ENCODE assay signal across 17 cellular contexts in genomic region chr2:177000408-177000807, GRCh38.
DNase-seq lines count a peak whose midpoint lies in the region; FAIRE-seq and TF ChIP-seq lines count a peak whose summit lies in the region.
"Had no signal": no experiment of that assay in that cellular context is flagged by ENCODE, and none has a peak within 500 bp of the region (broad histone marks: within the 10 kb centered on the region; RNA-seq: fewer than 3 reads in every experiment).

No MANE protein-coding gene starts in this region.

- no peaks in the 10 kb centered on the region for H3K27me3 Mint-ChIP-seq in H9 (ENCODE audit: low read depth)

- TF ChIP-seq POLR2A in GM12891 (IDR thresholded peaks at IDR 0.05; ENCODE audit: low read depth, low read length) = no peak

- H2AFZ ChIP-seq in H9 (ENCODE audit: low read length) = no peak overlapping the region
- no peak overlapping the region for H2AFZ ChIP-seq in neural cell (ENCODE audit: low read depth, low read length)

- H2BK5ac ChIP-seq in H9 (ENCODE audit: insufficient read length, low read length) = peak overlapping the region; percentile 48

- no peaks in the 10 kb centered on the region for H3K36me3 Mint-ChIP-seq in H9 (ENCODE audit: insufficient read depth in 1 of 3, low read depth in 3 of 3)
- H3K36me3 Mint-ChIP-seq: CD8-positive, alpha-beta T cell had no signal

- H3K4me1 ChIP-seq in H9 (ENCODE audit: insufficient read depth, low read length) = no peaks in the 10 kb centered on the region
- H3K4me1 ChIP-seq in adipocyte (ENCODE audit: control insufficient read depth, insufficient read depth, low read length) = peaks cover 39% of the 10 kb centered on the region

- no peak overlapping the region for H2AK5ac ChIP-seq in H9 (ENCODE audit: insufficient read length, low read length)

- no peak overlapping the region for H3K23ac ChIP-seq in H9 (ENCODE audit: insufficient read length, low read depth, low read length)

- no peak overlapping the region for H3K14ac ChIP-seq in H9 (ENCODE audit: insufficient read depth, low read length)

- H4K8ac ChIP-seq in H9 (replicated peaks; ENCODE audit: insufficient read length, low read depth, low read length) = no peak overlapping the region

- FAIRE-seq in GM12891 (lab: Jason Lieb, UNC) = peak; percentile 88

- no peaks in the 10 kb centered on the region for H3K9me3 ChIP-seq in H9 (ENCODE audit: control insufficient read depth, low read depth, low read length)
- H3K9me3 ChIP-seq in adipocyte (ENCODE audit: control insufficient read depth, low read length) = no peaks in the 10 kb centered on the region
- no peaks in the 10 kb centered on the region for H3K9me3 ChIP-seq in neural cell (ENCODE audit: low read length)
- H3K9me3 ChIP-seq: HAP-1, SJSA1 had no signal

- H2BK120ac ChIP-seq in H9 (ENCODE audit: low read depth, low read length, poor library complexity, severe bottlenecking) = no peak overlapping the region

- H3K23me2 ChIP-seq in H9 (ENCODE audit: insufficient read length, low read depth, low read length, poor library complexity, severe bottlenecking) = no peaks in the 10 kb centered on the region

- H3K4me2 ChIP-seq in H9 (ENCODE audit: insufficient read depth, insufficient read length, low read length) (no peak overlapping the region), neural cell (ENCODE audit: low read length) (no peak overlapping the region)

- H3K79me2 ChIP-seq in H9 (ENCODE audit: insufficient read depth, low read length) (no peaks in the 10 kb centered on the region), neural cell (replicated peaks; ENCODE audit: insufficient read depth, low read length) (no peaks in the 10 kb centered on the region)

- H3K9me2 ChIP-seq in neural cell (ENCODE audit: insufficient read depth, low read length) = no peaks in the 10 kb centered on the region

- H3K4me1 Mint-ChIP-seq in H9 = peaks cover 11 to 15% of the 10 kb centered on the region in 2 experiments

- H2BK12ac ChIP-seq in H9 (ENCODE audit: insufficient read length, low read depth, low read length) = no peak overlapping the region

- no peaks in the 10 kb centered on the region for H3K36me3 ChIP-seq in adipocyte (ENCODE audit: control insufficient read depth, insufficient read depth, low read length, severe bottlenecking)
- no peaks in the 10 kb centered on the region for H3K36me3 ChIP-seq in neural cell (ENCODE audit: insufficient read depth, low read length)
- H3K36me3 ChIP-seq: HAP-1, SJSA1 had no signal

- no peak overlapping the region for H2BK15ac ChIP-seq in H9 (ENCODE audit: low read depth, low read length)

- H3K9me3 Mint-ChIP-seq in H9 = peaks cover 0 to 2% of the 10 kb centered on the region in 2 experiments; a peak in 1 of 5 replicates

- H3F3A ChIP-seq in neural cell (ENCODE audit: insufficient read depth, low read length, poor library complexity, severe bottlenecking) = no peaks in the 10 kb centered on the region

- H3K27me3 ChIP-seq in H9 (ENCODE audit: insufficient read depth, low read length) (no peaks in the 10 kb centered on the region; the same call in 1 of the 2 replicates), adipocyte (replicated peaks; ENCODE audit: control insufficient read depth, insufficient read depth, low read length) (no peaks in the 10 kb centered on the region), neural cell (ENCODE audit: insufficient read depth, low read depth, low read length) (no peaks in the 10 kb centered on the region)
- H3K27me3 ChIP-seq: SJSA1 had no signal

- H4K20me1 ChIP-seq in H9 (ENCODE audit: control insufficient read depth, insufficient read depth, insufficient read length) (no peaks in the 10 kb centered on the region), neural cell (ENCODE audit: insufficient read depth) (no peaks in the 10 kb centered on the region)

- H3K79me1 ChIP-seq in H9 (ENCODE audit: insufficient read depth, low read depth, low read length, poor library complexity, severe bottlenecking) = no peaks in the 10 kb centered on the region

- no peak overlapping the region for H3K4me3 Mint-ChIP-seq in H9
- H3K4me3 Mint-ChIP-seq: CD8-positive, alpha-beta T cell had no signal

- no peak overlapping the region for H3T11ph ChIP-seq in H9 (ENCODE audit: low read length)

- no peak overlapping the region for H2BK20ac ChIP-seq in H9 (ENCODE audit: low read depth, low read length, poor library complexity, severe bottlenecking)

- DNase-seq in GM12891 (ENCODE audit: insufficient read length, low spot score) = no peak
- no peak for DNase-seq in H9
- no peak for DNase-seq in adipocyte (ENCODE audit: low read depth)
- DNase-seq in stimulated activated CD4-positive, alpha-beta T cell treated with anti-CD3 and anti-CD28 coated beads, Interleukin-1b, Interleukin-23, amount 100 ng/mL, for 48 hours = no peak
- no peak for DNase-seq in activated naive CD4-positive, alpha-beta T cell (lab: John Stamatoyannopoulos, UW)
- no peak for DNase-seq in SKM-1 treated with dmso at 0.1 percent for 144 hours (lab: John Stamatoyannopoulos, UW; ENCODE audit: unreplicated experiment)
- DNase-seq: C1 segment of cervical spinal cord; CD8-positive, alpha-beta T cell; KG1; NCI-H1105 treated with DMSO at 0.1 percent for 48 hours; NCI-H2081; NCI-H2171 treated with DMSO at 0.1 percent for 48 hours; NCI-H526; SW 1271 had no signal

- H3K9ac ChIP-seq in H9 (ENCODE audit: extremely low read depth, insufficient read length, low read length) (no peak overlapping the region), adipocyte (ENCODE audit: low read length) (peak overlapping the region; percentile 70), neural cell (ENCODE audit: low read length) (no peak overlapping the region)

- no peak overlapping the region for H3K56ac ChIP-seq in H9 (ENCODE audit: insufficient read length, low read depth, low read length)

- no peak overlapping the region for H3K4me3 ChIP-seq in adipocyte (ENCODE audit: low read length)
- H3K4me3 ChIP-seq in neural cell (ENCODE audit: low read length) = no peak overlapping the region
- H3K4me3 ChIP-seq: HAP-1, SJSA1 had no signal

- no peak overlapping the region for H4K5ac ChIP-seq in H9 (ENCODE audit: insufficient read length, low read depth, low read length)

- no peak for TF ChIP-seq EP300 in neural cell (conservative IDR thresholded peaks at IDR 0.05; ENCODE audit: poor library complexity, severe bottlenecking)

- H4K91ac ChIP-seq in H9 (ENCODE audit: insufficient read length, low read depth, low read length) = no peak overlapping the region

- TF ChIP-seq RAD21 in neural cell (conservative IDR thresholded peaks at IDR 0.05) = no peak

- H3K4ac ChIP-seq in H9 (ENCODE audit: low read depth, low read length) = no peak overlapping the region

- H3K18ac ChIP-seq in H9 (ENCODE audit: insufficient read length, low read depth, low read length) = no peak overlapping the region

- no peak for TF ChIP-seq CTCF in H9 (conservative IDR thresholded peaks at IDR 0.05)
- TF ChIP-seq CTCF in neural cell (IDR thresholded peaks at IDR 0.05; ENCODE audit: poor library complexity, severe bottlenecking) = no peak

- no peak overlapping the region for H3K27ac ChIP-seq in H9 (ENCODE audit: insufficient read length, low read depth, low read length)
- peak overlapping the region; percentile 8 for H3K27ac ChIP-seq in neural cell (ENCODE audit: low read length)
- H3K27ac ChIP-seq: SJSA1 had no signal

- H3K27ac Mint-ChIP-seq in H9 = 0 out of 7 replicates have a peak overlapping the region, but pooled peaks of 1 of the 3 experiments have one; percentile 6
- H3K27ac Mint-ChIP-seq: CD8-positive, alpha-beta T cell had no signal

TF ChIP-seq in GM12891, 5 proteins besides CTCF, POLR2A, EP300 and RAD21:
- TF ChIP-seq POLR2AphosphoS5 (IDR thresholded peaks at IDR 0.05; ENCODE audit: low read depth, low read length) (no peak), POU2F2 (IDR thresholded peaks at IDR 0.05; ENCODE audit: low read depth, low read length) (no peak), SPI1 (IDR thresholded peaks at IDR 0.05; ENCODE audit: low read depth, low read length) (no peak), TAF1 (IDR thresholded peaks at IDR 0.05; ENCODE audit: low read depth, low read length) (no peak), PAX5 (IDR thresholded peaks at IDR 0.05; ENCODE audit: insufficient read depth, low read length, severe bottlenecking) (no peak)

TF ChIP-seq in neural cell, 6 proteins besides CTCF, POLR2A, EP300 and RAD21:
- TF ChIP-seq TAF1 (IDR thresholded peaks at IDR 0.05; ENCODE audit: low read depth) (no peak), EZH2 (IDR thresholded peaks at IDR 0.05; ENCODE audit: borderline replicate concordance, insufficient read depth, low read length, poor library complexity, severe bottlenecking) (no peak), REST (IDR thresholded peaks at IDR 0.05; ENCODE audit: borderline replicate concordance) (no peak), SMC3 (conservative IDR thresholded peaks at IDR 0.05; ENCODE audit: poor library complexity) (no peak), MXI1 (conservative IDR thresholded peaks at IDR 0.05; ENCODE audit: poor library complexity, severe bottlenecking) (no peak), POLR2AphosphoS5 (IDR thresholded peaks at IDR 0.05) (no peak)
